Comparison of ENCODE assay signal across 19 cellular contexts in the genomic region with DNA sequence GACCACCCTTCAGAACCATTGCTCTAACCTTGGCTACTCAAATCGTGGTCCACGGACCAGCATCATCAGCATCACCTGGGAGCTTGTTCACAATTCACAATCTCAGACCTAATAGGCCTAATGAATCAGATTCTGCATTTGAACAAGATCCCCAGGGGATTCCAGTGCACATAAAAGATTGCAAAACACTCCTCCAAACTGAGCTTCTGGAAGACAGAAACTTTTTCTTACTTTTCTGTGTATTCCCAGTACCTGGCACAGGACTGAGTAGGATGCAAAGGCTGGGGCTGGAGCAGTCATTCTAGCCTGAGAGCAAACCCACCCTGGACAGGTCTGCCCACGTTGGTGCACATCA.
DNase-seq lines count a peak whose midpoint lies in the region; ATAC-seq and TF ChIP-seq lines count a peak whose summit lies in the region.
"Had no signal": no experiment of that assay in that cellular context is flagged by ENCODE, and none has a peak within 500 bp of the region (broad histone marks: within the 10 kb centered on the region; RNA-seq: fewer than 3 reads in every experiment).

No MANE protein-coding gene starts in this region.

- TF ChIP-seq POLR2A in gastroesophageal sphincter (IDR thresholded peaks at IDR 0.05) = no peak
- TF ChIP-seq POLR2A in stomach (IDR thresholded peaks at IDR 0.05) = no peak

- POLR2A ChIA-PET in activated CD4-positive, alpha-beta memory T cell treated with anti-CD3 and anti-CD28 coated beads, Interleukin-2, amount 10 ng/mL, durations not matched to agents 7 days and 5 days (lab: Charles Lee) = interaction anchor here (1.1 kb wide), 1 partner anchor 14 kb away, joined by 4 read pairs; no protein-coding TSS in a partner anchor
- POLR2A ChIA-PET in activated CD4-positive, alpha-beta memory T cell treated with anti-CD3 and anti-CD28 coated beads for 36 hours (lab: Charles Lee) = no interaction called here

- H3K36me3 ChIP-seq in gastroesophageal sphincter (no peaks in the 10 kb centered on the region), stomach (no peaks in the 10 kb centered on the region)
- H3K36me3 ChIP-seq: upper lobe of left lung had no signal

- H3K27me3 ChIP-seq in gastroesophageal sphincter (peaks cover 36% of the 10 kb centered on the region), stomach (no peaks in the 10 kb centered on the region)
- H3K27me3 ChIP-seq: upper lobe of left lung had no signal

- H3K4me3 ChIP-seq in gastroesophageal sphincter (no peak overlapping the region), stomach (no peak overlapping the region)
- H3K4me3 ChIP-seq: GM12878, upper lobe of left lung had no signal

- TF ChIP-seq EP300 in gastroesophageal sphincter (IDR thresholded peaks at IDR 0.05) (no peak), stomach (IDR thresholded peaks at IDR 0.05) (no peak)

- peak; percentile 9 for DNase-seq in activated CD4-positive, alpha-beta memory T cell treated with anti-CD3 and anti-CD28 coated beads, Interleukin-2, amount 10 ng/mL, durations not matched to agents 7 days and 5 days
- DNase-seq in activated CD4-positive, alpha-beta memory T cell treated with anti-CD3 and anti-CD28 coated beads for 36 hours = no peak
- peak; percentile 3 for DNase-seq in stomach
- DNase-seq in HFFc6 = no peak
- DNase-seq in NCI-H748 treated with DMSO at 0.1 percent for 48 hours (lab: John Stamatoyannopoulos, UW) = no peak
- no peak for DNase-seq in H4 (ENCODE audit: low spot score)
- DNase-seq: dermis blood vessel endothelial cell, HCEC 1CT, NCI-H1930, NCI-H446, right cardiac atrium, SK-N-SH had no signal

- no peak overlapping the region for H3K27ac Mint-ChIP-seq in activated CD4-positive, alpha-beta memory T cell treated with anti-CD3 and anti-CD28 coated beads, Interleukin-2, amount 10 ng/mL, durations not matched to agents 7 days and 5 days
- no peak overlapping the region for H3K27ac Mint-ChIP-seq in activated CD4-positive, alpha-beta memory T cell treated with anti-CD3 and anti-CD28 coated beads for 36 hours
- no peak overlapping the region for H3K27ac Mint-ChIP-seq in activated T-helper 17 cell treated with anti-CD3 and anti-CD28 coated beads, Interleukin-2, amount 50 U/mL, for 72 hours
- no peak overlapping the region for H3K27ac Mint-ChIP-seq in HFFc6

- H3K4me1 Mint-ChIP-seq in activated CD4-positive, alpha-beta memory T cell treated with anti-CD3 and anti-CD28 coated beads, Interleukin-2, amount 10 ng/mL, durations not matched to agents 7 days and 5 days = peaks cover 38% of the 10 kb centered on the region
- peaks cover 40% of the 10 kb centered on the region for H3K4me1 Mint-ChIP-seq in activated CD4-positive, alpha-beta memory T cell treated with anti-CD3 and anti-CD28 coated beads for 36 hours (ENCODE audit: low read depth)
- H3K4me1 Mint-ChIP-seq in activated T-helper 17 cell treated with anti-CD3 and anti-CD28 coated beads, Interleukin-2, amount 50 U/mL, for 72 hours = peaks cover 10% of the 10 kb centered on the region
- H3K4me1 Mint-ChIP-seq in HFFc6 (ENCODE audit: low read depth) = no peaks in the 10 kb centered on the region

- no peak overlapping the region for H3K4me3 Mint-ChIP-seq in activated CD4-positive, alpha-beta memory T cell treated with anti-CD3 and anti-CD28 coated beads, Interleukin-2, amount 10 ng/mL, durations not matched to agents 7 days and 5 days
- no peak overlapping the region for H3K4me3 Mint-ChIP-seq in activated CD4-positive, alpha-beta memory T cell treated with anti-CD3 and anti-CD28 coated beads for 36 hours
- H3K4me3 Mint-ChIP-seq in activated T-helper 17 cell treated with anti-CD3 and anti-CD28 coated beads, Interleukin-2, amount 50 U/mL, for 72 hours = peak overlapping the region; percentile 61
- H3K4me3 Mint-ChIP-seq in HFFc6 = no peak overlapping the region

- no peaks in the 10 kb centered on the region for H3K36me3 Mint-ChIP-seq in activated CD4-positive, alpha-beta memory T cell treated with anti-CD3 and anti-CD28 coated beads, Interleukin-2, amount 10 ng/mL, durations not matched to agents 7 days and 5 days (ENCODE audit: low read depth)
- H3K36me3 Mint-ChIP-seq in activated CD4-positive, alpha-beta memory T cell treated with anti-CD3 and anti-CD28 coated beads for 36 hours = no peaks in the 10 kb centered on the region
- H3K36me3 Mint-ChIP-seq in activated T-helper 17 cell treated with anti-CD3 and anti-CD28 coated beads, Interleukin-2, amount 50 U/mL, for 72 hours (ENCODE audit: low read depth) = no peaks in the 10 kb centered on the region
- no peaks in the 10 kb centered on the region for H3K36me3 Mint-ChIP-seq in HFFc6 (ENCODE audit: low read depth)
- H3K36me3 Mint-ChIP-seq: activated CD8-positive, alpha-beta memory T cell treated with anti-CD3 and anti-CD28 coated beads, Interleukin-2, amount 10 ng/mL, durations not matched to agents 7 days and 5 days; brain had no signal

- no peak for ATAC-seq in activated T-helper 17 cell treated with anti-CD3 and anti-CD28 coated beads, Interleukin-2, amount 50 U/mL, for 72 hours (replicated peaks)
- ATAC-seq in gastroesophageal sphincter = no peak
- ATAC-seq: GM12878, Panc1, right cardiac atrium had no signal

- H3K4me1 ChIP-seq in gastroesophageal sphincter (peaks cover 0 to 9% (median 0%) of the 10 kb centered on the region in 3 donors), stomach (peaks cover 0 to 29% (median 6%) of the 10 kb centered on the region in 4 donors)

- intact Hi-C loops in activated CD4-positive, alpha-beta memory T cell treated with anti-CD3 and anti-CD28 coated beads for 36 hours (cut with micrococcal nuclease) = no loop called here
- intact Hi-C loops in stomach (cut with DNase I; ENCODE audit: low total_unique reads) = no loop called here

- peaks cover 10% of the 10 kb centered on the region for H3K27me3 Mint-ChIP-seq in activated CD4-positive, alpha-beta memory T cell treated with anti-CD3 and anti-CD28 coated beads, Interleukin-2, amount 10 ng/mL, durations not matched to agents 7 days and 5 days
- H3K27me3 Mint-ChIP-seq in activated CD4-positive, alpha-beta memory T cell treated with anti-CD3 and anti-CD28 coated beads for 36 hours = no peaks in the 10 kb centered on the region
- H3K27me3 Mint-ChIP-seq in activated T-helper 17 cell treated with anti-CD3 and anti-CD28 coated beads, Interleukin-2, amount 50 U/mL, for 72 hours = peaks cover 3% of the 10 kb centered on the region
- H3K27me3 Mint-ChIP-seq in HFFc6 (ENCODE audit: insufficient read depth) = peaks cover 37% of the 10 kb centered on the region
- H3K27me3 Mint-ChIP-seq: brain had no signal

- 80% methylated on average over 1 of the region's 3 CpGs; no CpG with 5 or more reads in 1 of the 2 donors for WGBS in gastroesophageal sphincter (ENCODE audit: low coverage in 1 of 2), 2 donors
- 86 to 91% (median 89%) methylated on average over 3 of the region's 3 CpGs for WGBS in stomach, 5 donors

- H3K9me3 ChIP-seq in gastroesophageal sphincter (no peaks in the 10 kb centered on the region), stomach (no peaks in the 10 kb centered on the region)
- H3K9me3 ChIP-seq: SK-N-SH, upper lobe of left lung had no signal

- TF ChIP-seq CTCF in gastroesophageal sphincter (IDR thresholded peaks at IDR 0.05) (no peak), stomach (IDR thresholded peaks at IDR 0.05) (no peak), HFFc6 (IDR thresholded peaks at IDR 0.05) (no peak)

- H3K27ac ChIP-seq in gastroesophageal sphincter (peak overlapping the region in 3 of 4 donors; percentile 57 to 76 (median 75)), stomach (peak overlapping the region in 2 of 5 donors; percentile 9 to 44)

- CTCF ChIA-PET in activated CD4-positive, alpha-beta memory T cell treated with anti-CD3 and anti-CD28 coated beads, Interleukin-2, amount 10 ng/mL, durations not matched to agents 7 days and 5 days (lab: Charles Lee) = interaction anchor here (1.3 kb wide), 1 partner anchor 9 kb away, joined by 3 read pairs; no protein-coding TSS in a partner anchor
- CTCF ChIA-PET in activated CD4-positive, alpha-beta memory T cell treated with anti-CD3 and anti-CD28 coated beads for 36 hours (lab: Charles Lee) = no interaction called here

- H3K9me3 Mint-ChIP-seq in activated CD4-positive, alpha-beta memory T cell treated with anti-CD3 and anti-CD28 coated beads, Interleukin-2, amount 10 ng/mL, durations not matched to agents 7 days and 5 days = no peaks in the 10 kb centered on the region
- no peaks in the 10 kb centered on the region for H3K9me3 Mint-ChIP-seq in activated CD4-positive, alpha-beta memory T cell treated with anti-CD3 and anti-CD28 coated beads for 36 hours
- no peaks in the 10 kb centered on the region for H3K9me3 Mint-ChIP-seq in activated T-helper 17 cell treated with anti-CD3 and anti-CD28 coated beads, Interleukin-2, amount 50 U/mL, for 72 hours
- H3K9me3 Mint-ChIP-seq in HFFc6 = no peaks in the 10 kb centered on the region
- H3K9me3 Mint-ChIP-seq: brain had no signal

Comparison
In these comparisons a context has a peak if more than half of its experiments do, and no peak if none do; other contexts are left out.
1. DNase-seq: peak in activated CD4-positive, alpha-beta memory T cell treated with anti-CD3 and anti-CD28 coated beads, Interleukin-2, amount 10 ng/mL, durations not matched to agents 7 days and 5 days (single experiment) and stomach (single experiment); none in activated CD4-positive, alpha-beta memory T cell treated with anti-CD3 and anti-CD28 coated beads for 36 hours (single experiment), HFFc6 (single experiment), NCI-H748 treated with DMSO at 0.1 percent for 48 hours (single experiment) and H4 (single experiment).